11 cellular contexts compared by ENCODE assay signal in genomic region chr13:25806304-25806974, GRCh38.
DNase-seq lines count a peak whose midpoint lies in the region; ATAC-seq, FAIRE-seq and TF ChIP-seq lines count a peak whose summit lies in the region.
"Had no signal": no experiment of that assay in that cellular context is flagged by ENCODE, and none has a peak within 500 bp of the region (broad histone marks: within the 10 kb centered on the region; RNA-seq: fewer than 3 reads in every experiment).

No MANE protein-coding gene starts in this region.

- no peak overlapping the region for H3K27ac ChIP-seq in DND-41 (ENCODE audit: low read length)
- H3K27ac ChIP-seq: WERI-Rb-1 had no signal

- H3K9me3 Mint-ChIP-seq in activated naive CD8-positive, alpha-beta T cell treated with anti-CD3 and anti-CD28 coated beads for 36 hours: peaks cover 11% of the 10 kb centered on the region
- H3K9me3 Mint-ChIP-seq: CD8-positive, alpha-beta T cell had no signal

- H3K36me3 ChIP-seq in DND-41 (ENCODE audit: insufficient read depth, low read length): no peaks in the 10 kb centered on the region
- H3K36me3 ChIP-seq: WERI-Rb-1 had no signal

- H3K27me3 Mint-ChIP-seq in activated naive CD8-positive, alpha-beta T cell treated with anti-CD3 and anti-CD28 coated beads for 36 hours: peaks cover 4% of the 10 kb centered on the region

- H3K79me2 ChIP-seq in DND-41 (ENCODE audit: insufficient read depth, low read length): no peaks in the 10 kb centered on the region

- H3K4me1 Mint-ChIP-seq in activated naive CD8-positive, alpha-beta T cell treated with anti-CD3 and anti-CD28 coated beads for 36 hours: peaks cover 12% of the 10 kb centered on the region

- peaks cover 21% of the 10 kb centered on the region for H3K9me3 ChIP-seq in DND-41 (ENCODE audit: insufficient read depth, low read length, severe bottlenecking)

- no peak for FAIRE-seq in frontal cortex (lab: Jason Lieb, UNC)

- DNase-seq in DND-41 (no peak), T-helper 9 cell (no peak), frontal cortex (ENCODE audit: low spot score in 2 of 2) (no peak)
- DNase-seq in activated naive CD8-positive, alpha-beta T cell treated with anti-CD3 and anti-CD28 coated beads for 36 hours: no peak
- DNase-seq: CD8-positive, alpha-beta T cell; erythroblast; WERI-Rb-1 had no signal

- H3K27me3 ChIP-seq in DND-41 (ENCODE audit: insufficient read depth, low read length, poor library complexity): no peaks in the 10 kb centered on the region

- H3K4me3 Mint-ChIP-seq in activated naive CD8-positive, alpha-beta T cell treated with anti-CD3 and anti-CD28 coated beads for 36 hours: no peak overlapping the region
- H3K4me3 Mint-ChIP-seq: CD8-positive, alpha-beta T cell had no signal

- TF ChIP-seq CTCF in DND-41 (IDR thresholded peaks at IDR 0.05; ENCODE audit: borderline replicate concordance, extremely low read depth, low read length, poor library complexity, severe bottlenecking): no peak

- no peak overlapping the region for H3K9ac ChIP-seq in DND-41 (ENCODE audit: low read depth, low read length)

- ATAC-seq in DND-41 (ENCODE audit: insufficient read depth, low read depth) (peak; percentile 89), GM18867 (IDR thresholded peaks at IDR 0.05; ENCODE audit: unreplicated experiment) (peak; percentile 76), HG03439 (IDR thresholded peaks at IDR 0.05; ENCODE audit: unreplicated experiment) (peak; percentile 69), HG03342 (IDR thresholded peaks at IDR 0.05; ENCODE audit: unreplicated experiment) (no peak), GM19455 (IDR thresholded peaks at IDR 0.05; ENCODE audit: unreplicated experiment) (no peak)
- ATAC-seq: CD8-positive, alpha-beta T cell had no signal

- no peak overlapping the region for H3K4me3 ChIP-seq in DND-41 (ENCODE audit: low read depth in 1 of 2, low read length in 2 of 2)

- no peak overlapping the region for H3K4me2 ChIP-seq in DND-41 (ENCODE audit: insufficient read depth, low read length)

- H3K4me1 ChIP-seq in DND-41 (ENCODE audit: insufficient read depth, low read length): no peaks in the 10 kb centered on the region

- H3K27ac Mint-ChIP-seq in activated naive CD8-positive, alpha-beta T cell treated with anti-CD3 and anti-CD28 coated beads for 36 hours: peak overlapping the region; percentile 81
- H3K27ac Mint-ChIP-seq: CD8-positive, alpha-beta T cell had no signal

- no peaks in the 10 kb centered on the region for H4K20me1 ChIP-seq in DND-41 (ENCODE audit: insufficient read depth, low read length)

- peaks cover 5% of the 10 kb centered on the region for H3K36me3 Mint-ChIP-seq in activated naive CD8-positive, alpha-beta T cell treated with anti-CD3 and anti-CD28 coated beads for 36 hours
- H3K36me3 Mint-ChIP-seq: CD8-positive, alpha-beta T cell had no signal

- H2AFZ ChIP-seq in DND-41 (ENCODE audit: low read depth, low read length): no peak overlapping the region

Comparison
In these comparisons a context has a peak if more than half of its experiments do, and no peak if none do; other contexts are left out.
1. ATAC-seq: peak in DND-41 (single experiment), GM18867 (single experiment) and HG03439 (single experiment); none in HG03342 (single experiment) and GM19455 (single experiment).